In the genomic region with DNA sequence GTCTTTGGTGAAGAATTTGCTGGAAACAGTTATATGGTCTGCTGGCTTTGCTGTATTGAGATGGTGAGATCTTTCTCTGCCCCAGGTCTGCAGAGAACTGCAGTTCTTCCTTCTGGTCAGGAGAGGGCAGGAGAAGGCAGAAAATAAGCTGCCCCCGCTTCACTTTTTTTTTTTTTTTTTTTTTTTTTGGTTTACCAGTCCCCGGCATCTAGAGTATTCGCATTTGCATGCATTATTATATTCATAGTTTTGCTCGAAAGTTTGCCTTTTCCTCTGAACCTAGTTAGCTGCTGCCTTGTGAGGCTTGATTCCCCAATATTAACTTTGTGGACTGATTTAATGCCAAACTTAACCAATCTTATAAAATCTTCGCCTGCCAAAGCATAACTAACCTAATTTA, we compare ENCODE assay signal across 8 cellular contexts. TPM values are rescaled to one million over a fixed set of nuclear protein-coding genes. Genes with fewer than 3 reads are reported as not detected.
DNase-seq lines count a peak whose midpoint lies in the region; ATAC-seq, FAIRE-seq and TF ChIP-seq lines count a peak whose summit lies in the region.

No MANE protein-coding gene starts in this region.

- H4K20me1 ChIP-seq in OCI-LY3 (ENCODE audit: insufficient read depth, low read length): no peaks in the 10 kb centered on the region

- no peak for TF ChIP-seq POLR2A in body of pancreas (IDR thresholded peaks at IDR 0.05)

- peak; percentile 75 for TF ChIP-seq CTCF in OCI-LY3 (IDR thresholded peaks at IDR 0.05; ENCODE audit: low read depth, low read length)
- TF ChIP-seq CTCF in body of pancreas (IDR thresholded peaks at IDR 0.05): peak; percentile 45 to 90 (median 76)

- no peaks in the 10 kb centered on the region for H3K9me3 ChIP-seq in OCI-LY3 (ENCODE audit: insufficient read depth, low read length)
- H3K9me3 ChIP-seq in body of pancreas: no peaks in the 10 kb centered on the region

- intact Hi-C loops in body of pancreas (cut with DNase I): loop anchor here (5.0 to 10.0 kb wide), 2 partner anchors 122 to 650 kb away; partner anchors contain the start of gene ABCC5

- H3K36me3 ChIP-seq in OCI-LY3 (replicated peaks; ENCODE audit: low read depth, low read length) (no peaks in the 10 kb centered on the region), body of pancreas (replicated peaks in 1 of 2; ENCODE audit: insufficient read depth in 1 of 2, low read depth in 2 of 2) (no peaks in the 10 kb centered on the region)

- H3K79me2 ChIP-seq in OCI-LY3 (ENCODE audit: low read length): no peaks in the 10 kb centered on the region

- peak overlapping the region; percentile 59 for H3K4me2 ChIP-seq in OCI-LY3 (ENCODE audit: low read length)

- FAIRE-seq in islet of Langerhans (lab: Jason Lieb, UNC): peak; percentile 86

- H2AFZ ChIP-seq in OCI-LY3 (ENCODE audit: low read depth, low read length): no peak overlapping the region

- peaks cover 27% of the 10 kb centered on the region for H3K4me1 ChIP-seq in OCI-LY3 (ENCODE audit: low read length)
- no peaks in the 10 kb centered on the region for H3K4me1 ChIP-seq in body of pancreas

- ATAC-seq in activated CD4-positive, CD25-positive, alpha-beta regulatory T cell treated with anti-CD3 and anti-CD28 coated beads, Interleukin-2, amount 50 U/mL, for 24 hours: peak; percentile 48 to 65
- ATAC-seq in body of pancreas: peak; percentile 89

- no peak for DNase-seq in activated CD4-positive, CD25-positive, alpha-beta regulatory T cell (lab: John Stamatoyannopoulos, UW)
- DNase-seq in HuH-7.5 (ENCODE audit: low spot score): peak; percentile 45
- DNase-seq in body of pancreas: peak in 3 of 4 donors; percentile 51 to 57 (median 52)
- peak; percentile 16 for DNase-seq in stimulated activated naive CD4-positive, alpha-beta T cell treated with Interleukin-2 at 50 U/mL for 16 hours (lab: John Stamatoyannopoulos, UW)
- DNase-seq in GF-D8 (lab: John Stamatoyannopoulos, UW): no peak

- WGBS in body of pancreas, 2 donors: 14 to 17% methylated on average over 5 of the region's 5 CpGs

- H3K27me3 ChIP-seq in OCI-LY3 (ENCODE audit: low read depth, low read length) (no peaks in the 10 kb centered on the region), body of pancreas (no peaks in the 10 kb centered on the region)

- no peak overlapping the region for H3K9ac ChIP-seq in OCI-LY3 (ENCODE audit: low read length)

- H3K27ac ChIP-seq in OCI-LY3 (ENCODE audit: low read length): no peak overlapping the region
- no peak overlapping the region for H3K27ac ChIP-seq in body of pancreas

- H3K4me3 ChIP-seq in OCI-LY3 (ENCODE audit: low read length) (no peak overlapping the region), body of pancreas (no peak overlapping the region)

RNA-seq across cellular contexts. Expression of gene PARL, which starts 10.6 kb away (rescaled TPM):
- 10 to 100 TPM; 25.4 to 34.6 TPM for total RNA-seq in body of pancreas

Comparison
In these comparisons a context has a peak if more than half of its experiments do, and no peak if none do; other contexts are left out.
1. DNase-seq: peak in HuH-7.5 (single experiment), body of pancreas (3 of 4) and stimulated activated naive CD4-positive, alpha-beta T cell treated with Interleukin-2 at 50 U/mL for 16 hours (single experiment); none in activated CD4-positive, CD25-positive, alpha-beta regulatory T cell (0 of 4) and GF-D8 (single experiment).